Comparison of ENCODE assay signal across 24 cellular contexts in the genomic region with DNA sequence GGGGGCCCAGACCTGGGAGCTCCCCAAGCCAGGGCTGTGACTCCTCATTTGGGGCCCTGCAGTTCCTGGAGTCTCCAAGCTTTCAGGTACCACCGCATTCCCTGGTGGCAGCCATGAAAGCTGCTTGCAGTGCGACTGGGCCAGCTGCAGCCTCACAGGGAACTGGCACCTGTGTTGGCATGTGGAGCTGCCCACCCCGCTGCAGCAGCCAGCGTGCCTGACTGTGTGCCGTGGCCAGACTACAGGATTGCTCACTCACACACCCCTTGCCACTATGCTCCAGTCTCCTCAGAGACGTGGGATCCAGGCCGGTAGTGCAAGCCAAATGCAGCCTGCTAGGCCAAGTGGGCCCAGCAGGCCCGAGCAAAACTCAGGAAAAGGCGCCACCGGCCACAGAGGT.
"Had no signal": no experiment of that assay in that cellular context is flagged by ENCODE, and none has a peak within 500 bp of the region (broad histone marks: within the 10 kb centered on the region; RNA-seq: fewer than 3 reads in every experiment).

No MANE protein-coding gene starts in this region.

- H3K4me1 Mint-ChIP-seq: activated CD4-positive, alpha-beta T cell treated with anti-CD3 and anti-CD28 coated beads for 36 hours; activated T-helper 17 cell treated with anti-CD3 and anti-CD28 coated beads, Interleukin-2, amount 50 U/mL, for 72 hours; central memory CD8-positive, alpha-beta T cell; natural killer cell; T-helper 17 cell had no signal

- H3K27me3 Mint-ChIP-seq: activated CD4-positive, alpha-beta T cell treated with anti-CD3 and anti-CD28 coated beads for 36 hours; activated T-cell treated with anti-CD3 and anti-CD28 coated beads, Interleukin-2, amount 50 U/mL, for 24 hours; activated T-helper 17 cell treated with anti-CD3 and anti-CD28 coated beads, Interleukin-2, amount 50 U/mL, for 72 hours; central memory CD8-positive, alpha-beta T cell; stimulated activated naive CD8-positive, alpha-beta T cell treated with anti-CD3 and anti-CD28 coated beads, Interleukin-15, Interleukin-2, amounts not matched to agents 100 ng/mL and 50 ng/mL, for 24 hours; T-helper 17 cell had no signal

- DNase-seq: activated CD4-positive, alpha-beta T cell treated with anti-CD3 and anti-CD28 coated beads for 36 hours; activated CD4-positive, alpha-beta T cell treated with anti-CD3 and anti-CD28 coated beads, Interleukin-2, amount 50 U/mL, for 4 hours; activated CD8-positive, alpha-beta memory T cell treated with anti-CD3 and anti-CD28 coated beads for 24 hours; activated CD8-positive, alpha-beta memory T cell treated with anti-CD3 and anti-CD28 coated beads, Interleukin-2, amount 50 U/mL, for 4 hours; activated T-cell treated with anti-CD3 and anti-CD28 coated beads, Interleukin-2, amount 50 U/mL, for 24 hours; colonic mucosa; heart left ventricle; midbrain; natural killer cell; stimulated activated CD4-positive, alpha-beta T cell treated with anti-CD3 and anti-CD28 coated beads, Interleukin-12 subunit alpha, Interleukin-12 subunit beta, amount 100 ng/mL, for 4 hours; stimulated activated CD4-positive, alpha-beta T cell treated with anti-CD3 and anti-CD28 coated beads, Interleukin-4, amount 100 ng/mL, for 4 hours; substantia nigra; SW 1271; T-helper 17 cell; tibial artery had no signal

- H3K27ac Mint-ChIP-seq: activated CD4-positive, alpha-beta T cell treated with anti-CD3 and anti-CD28 coated beads for 36 hours; activated naive CD4-positive, alpha-beta T cell treated with anti-CD3 and anti-CD28 coated beads, Interleukin-2, amount 50 U/mL, for 72 hours; activated T-cell treated with anti-CD3 and anti-CD28 coated beads, Interleukin-2, amount 50 U/mL, for 24 hours; activated T-helper 17 cell treated with anti-CD3 and anti-CD28 coated beads, Interleukin-2, amount 50 U/mL, for 72 hours; natural killer cell; stimulated activated naive CD8-positive, alpha-beta T cell treated with anti-CD3 and anti-CD28 coated beads, Interleukin-15, Interleukin-2, amounts not matched to agents 100 ng/mL and 50 ng/mL, for 24 hours; T-helper 17 cell had no signal

- H3K4me3 Mint-ChIP-seq: activated CD4-positive, alpha-beta T cell treated with anti-CD3 and anti-CD28 coated beads for 36 hours; activated T-cell treated with anti-CD3 and anti-CD28 coated beads, Interleukin-2, amount 50 U/mL, for 24 hours; activated T-helper 17 cell treated with anti-CD3 and anti-CD28 coated beads, Interleukin-2, amount 50 U/mL, for 72 hours; central memory CD8-positive, alpha-beta T cell; natural killer cell; stimulated activated naive CD8-positive, alpha-beta T cell treated with anti-CD3 and anti-CD28 coated beads, Interleukin-15, Interleukin-2, amounts not matched to agents 100 ng/mL and 50 ng/mL, for 24 hours; T-helper 17 cell had no signal

- FAIRE-seq: endometrium had no signal

- H3K4me1 ChIP-seq: ascending aorta, colonic mucosa, heart left ventricle, left lung, prostate gland had no signal

- H3K36me3 ChIP-seq: ascending aorta, colonic mucosa, heart left ventricle, left lung, prostate gland, tibial artery had no signal

- H3K27ac ChIP-seq: ascending aorta, colonic mucosa, heart left ventricle, left lung, prostate gland, SK-N-MC, tibial artery had no signal

- ATAC-seq: activated CD4-positive, alpha-beta T cell treated with anti-CD3 and anti-CD28 coated beads for 36 hours; activated naive CD4-positive, alpha-beta T cell treated with anti-CD3 and anti-CD28 coated beads, Interleukin-2, amount 50 U/mL, for 72 hours; activated T-helper 17 cell treated with anti-CD3 and anti-CD28 coated beads, Interleukin-2, amount 50 U/mL, for 72 hours; heart left ventricle; left lung; natural killer cell; T-helper 17 cell had no signal

- H3K36me3 Mint-ChIP-seq: activated naive CD4-positive, alpha-beta T cell treated with anti-CD3 and anti-CD28 coated beads, Interleukin-2, amount 50 U/mL, for 72 hours; natural killer cell had no signal

- H3K27me3 ChIP-seq: ascending aorta, colonic mucosa, heart left ventricle, left lung, tibial artery had no signal

- H3K9me3 ChIP-seq: ascending aorta, colonic mucosa, heart left ventricle, left lung, prostate gland, tibial artery had no signal

- H3K4me3 ChIP-seq: ascending aorta, colonic mucosa, heart left ventricle, left lung, prostate gland, SK-N-MC, tibial artery had no signal

- H3K9me3 Mint-ChIP-seq: activated T-cell treated with anti-CD3 and anti-CD28 coated beads, Interleukin-2, amount 50 U/mL, for 24 hours; central memory CD8-positive, alpha-beta T cell; stimulated activated naive CD8-positive, alpha-beta T cell treated with anti-CD3 and anti-CD28 coated beads, Interleukin-15, Interleukin-2, amounts not matched to agents 100 ng/mL and 50 ng/mL, for 24 hours had no signal
